Comparison of ENCODE assay signal across 8 cellular contexts in genomic region chr18:47100214-47100831, GRCh38. TPM values are rescaled to one million over a fixed set of nuclear protein-coding genes. Genes with fewer than 3 reads are reported as not detected.
DNase-seq lines count a peak whose midpoint lies in the region; ATAC-seq and TF ChIP-seq lines count a peak whose summit lies in the region.

No MANE protein-coding gene starts in this region.

- no peak overlapping the region for H2BK120ac ChIP-seq in H9 (ENCODE audit: low read depth, low read length, poor library complexity, severe bottlenecking)

- no peaks in the 10 kb centered on the region for H3K79me2 ChIP-seq in H9 (ENCODE audit: insufficient read depth, low read length)

- H3K27me3 ChIP-seq in H9 (ENCODE audit: insufficient read depth, low read length): no peaks in the 10 kb centered on the region

- H3K36me3 Mint-ChIP-seq in H9 (ENCODE audit: insufficient read depth in 1 of 3, low read depth in 3 of 3) (peaks cover 0 to 9% (median 0%) of the 10 kb centered on the region in 3 experiments; a peak in 1 of 7 replicates), naive B cell (peaks cover 0 to 8% of the 10 kb centered on the region in 2 donors)

- H3K4me1 Mint-ChIP-seq in H9: peaks cover 16 to 19% of the 10 kb centered on the region in 2 experiments
- peaks cover 0 to 3% (median 2%) of the 10 kb centered on the region in 3 donors for H3K4me1 Mint-ChIP-seq in naive B cell

- no peak overlapping the region for H2AFZ ChIP-seq in H9 (ENCODE audit: low read length)

- no peak overlapping the region for H3K4me2 ChIP-seq in H9 (ENCODE audit: insufficient read depth, insufficient read length, low read length)

- H3K27ac Mint-ChIP-seq in H9 (no peak overlapping the region), naive B cell (peak overlapping the region in 2 of 6 donors; percentile 50 to 65)

- no peak overlapping the region for H3K56ac ChIP-seq in H9 (ENCODE audit: insufficient read length, low read depth, low read length)

- H3K27ac ChIP-seq in H9 (ENCODE audit: insufficient read length, low read depth, low read length): no peak overlapping the region

- no peak overlapping the region for H2BK20ac ChIP-seq in H9 (ENCODE audit: low read depth, low read length, poor library complexity, severe bottlenecking)

- no peak overlapping the region for H4K91ac ChIP-seq in H9 (ENCODE audit: insufficient read length, low read depth, low read length)

- H3K4ac ChIP-seq in H9 (ENCODE audit: low read depth, low read length): no peak overlapping the region

- H3K79me1 ChIP-seq in H9 (ENCODE audit: insufficient read depth, low read depth, low read length, poor library complexity, severe bottlenecking): no peaks in the 10 kb centered on the region

- H3K14ac ChIP-seq in H9 (ENCODE audit: insufficient read depth, low read length): no peak overlapping the region

- no peaks in the 10 kb centered on the region for H3K9me3 Mint-ChIP-seq in H9
- no peaks in the 10 kb centered on the region for H3K9me3 Mint-ChIP-seq in naive B cell

- H2BK5ac ChIP-seq in H9 (ENCODE audit: insufficient read length, low read length): no peak overlapping the region

- H3K23me2 ChIP-seq in H9 (ENCODE audit: insufficient read length, low read depth, low read length, poor library complexity, severe bottlenecking): no peaks in the 10 kb centered on the region

- H3K27me3 Mint-ChIP-seq in H9 (ENCODE audit: low read depth) (no peaks in the 10 kb centered on the region), naive B cell (no peaks in the 10 kb centered on the region)

- H3K9ac ChIP-seq in H9 (ENCODE audit: extremely low read depth, insufficient read length, low read length): no peak overlapping the region

- TF ChIP-seq POLR2A in erythroblast (IDR thresholded peaks at IDR 0.05; ENCODE audit: low read length): no peak

- H4K8ac ChIP-seq in H9 (replicated peaks; ENCODE audit: insufficient read length, low read depth, low read length): no peak overlapping the region

- no peaks in the 10 kb centered on the region for H4K20me1 ChIP-seq in H9 (ENCODE audit: control insufficient read depth, insufficient read depth, insufficient read length)

- ATAC-seq in naive B cell (ENCODE audit: low read depth in 2 of 2) (peak in 1 of 2 donors; percentile 28), GM18519 (IDR thresholded peaks at IDR 0.05; ENCODE audit: low FRiP score, unreplicated experiment) (no peak)

- H3T11ph ChIP-seq in H9 (ENCODE audit: low read length): no peak overlapping the region

- DNase-seq in C1 segment of cervical spinal cord (lab: John Stamatoyannopoulos, UW) (peak in 9 of 14 donors; percentile 2 to 74 (median 11)), H9 (peak; percentile 78), NCI-H774 (lab: John Stamatoyannopoulos, UW) (peak; percentile 8), erythroblast (lab: John Stamatoyannopoulos, UW) (peak; percentile 68 to 82), naive B cell (peak; percentile 40)
- DNase-seq in activated CD8-positive, alpha-beta memory T cell treated with anti-CD3 and anti-CD28 coated beads, Interleukin-2, amount 50 U/mL, for 48 hours: peak; percentile 71
- DNase-seq in stimulated activated naive CD4-positive, alpha-beta T cell (lab: John Stamatoyannopoulos, UW): peak; percentile 26 to 69 (median 40)

- H2BK15ac ChIP-seq in H9 (ENCODE audit: low read depth, low read length): no peak overlapping the region

- no CpG with 5 or more reads among the region's 12 CpGs for WGBS in H9 (ENCODE audit: extremely low coverage, insufficient read length, low lambda C conversion rate)

- no peak overlapping the region for H3K23ac ChIP-seq in H9 (ENCODE audit: insufficient read length, low read depth, low read length)

- H2AK5ac ChIP-seq in H9 (ENCODE audit: insufficient read length, low read length): no peak overlapping the region

- H3K4me1 ChIP-seq in H9 (ENCODE audit: insufficient read depth, low read length): no peaks in the 10 kb centered on the region

- no peak overlapping the region for H4K5ac ChIP-seq in H9 (ENCODE audit: insufficient read length, low read depth, low read length)

- no peak overlapping the region for H3K18ac ChIP-seq in H9 (ENCODE audit: insufficient read length, low read depth, low read length)

- H3K9me3 ChIP-seq in H9 (ENCODE audit: control insufficient read depth, low read depth, low read length): no peaks in the 10 kb centered on the region

- peak; percentile 89 for TF ChIP-seq CTCF in H9 (conservative IDR thresholded peaks at IDR 0.05)

- H2BK12ac ChIP-seq in H9 (ENCODE audit: insufficient read length, low read depth, low read length): no peak overlapping the region

- no peak overlapping the region for H3K4me3 Mint-ChIP-seq in H9
- H3K4me3 Mint-ChIP-seq in naive B cell: no peak overlapping the region

RNA-seq across cellular contexts. Expression of gene HDHD2, which starts 50.0 kb away (rescaled TPM):
- total RNA-seq in H9 (2021): 51.0 and 58.5 TPM in 2 replicates
- 10 to 100 TPM; 38.9 to 88.8 (median 60.2) TPM for polyA plus RNA-seq in naive B cell (ENCODE audit: low read depth in 6 of 6)

Comparison
In these comparisons a context has a peak if more than half of its experiments do, and no peak if none do; other contexts are left out.
1. DNase-seq: peak in every context shown above with its lines; median percentile 78 in H9; 75 in erythroblast; 71 in activated CD8-positive, alpha-beta memory T cell treated with anti-CD3 and anti-CD28 coated beads, Interleukin-2, amount 50 U/mL, for 48 hours; 40 in naive B cell; 40 in stimulated activated naive CD4-positive, alpha-beta T cell; 11 in C1 segment of cervical spinal cord; 8 in NCI-H774.